In the genomic region with DNA sequence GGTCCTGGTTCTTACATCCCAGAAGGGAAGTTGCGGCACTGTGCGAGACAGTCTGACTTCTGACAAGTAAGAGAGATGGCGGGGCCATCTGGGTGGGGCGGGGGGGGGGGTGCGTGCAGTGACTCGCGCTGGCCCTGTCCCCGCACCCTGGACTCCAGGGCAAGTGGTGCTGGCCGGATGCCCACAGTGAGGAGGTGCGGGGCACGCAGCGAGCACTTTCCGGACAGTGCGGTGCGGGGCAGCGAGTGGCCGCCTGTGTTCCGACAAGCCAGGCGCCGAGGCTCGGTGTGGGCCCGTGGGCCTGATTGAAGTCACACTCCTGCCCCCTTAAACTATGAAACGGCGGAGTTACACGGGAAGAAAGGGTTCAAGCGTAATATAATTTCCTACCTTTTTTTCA, we compare ENCODE assay signal across 19 cellular contexts.
A peak's percentile ranks its signal among the peaks of the same experiment; 100 is the strongest.
DNase-seq lines count a peak whose midpoint lies in the region; ATAC-seq, FAIRE-seq and TF ChIP-seq lines count a peak whose summit lies in the region.
"Had no signal": no experiment of that assay in that cellular context is flagged by ENCODE, and none has a peak within 500 bp of the region (broad histone marks: within the 10 kb centered on the region; RNA-seq: fewer than 3 reads in every experiment).

No MANE protein-coding gene starts in this region.

- FAIRE-seq in kidney (lab: Jason Lieb, UNC), result no peak
- FAIRE-seq: A549, D721Med, G401.6, GM12891, H54 had no signal

- 93 to 96% (median 96%) methylated on average over 25 to 26 of the region's 26 CpGs for WGBS in spleen, 5 donors

- 0 out of 2 replicates have a peak overlapping the region, but pooled peaks have one; percentile 45 for H3K27ac ChIP-seq in GM23338 (ENCODE audit: low read depth)
- 0 out of 2 replicates have a peak overlapping the region, but pooled peaks have one; percentile 28 for H3K27ac ChIP-seq in HUES6 (ENCODE audit: low read depth, low read length)
- no peak overlapping the region for H3K27ac ChIP-seq in kidney (ENCODE audit: low read depth in 2 of 2, low read length in 2 of 2)
- H3K27ac ChIP-seq in spleen, result no peak overlapping the region
- H3K27ac ChIP-seq: A549, C4-2B had no signal

- no peak overlapping the region for H3K4me3 Mint-ChIP-seq in GM23338
- H3K4me3 Mint-ChIP-seq: CD8-positive, alpha-beta T cell; IgD-negative memory B cell had no signal

- no peaks in the 10 kb centered on the region for H3K9me2 ChIP-seq in GM23338 (ENCODE audit: insufficient read depth)

- peaks cover 7% of the 10 kb centered on the region for H3K79me2 ChIP-seq in GM23338 (replicated peaks; ENCODE audit: insufficient read depth)

- TF ChIP-seq CTCF in GM23338 (conservative IDR thresholded peaks at IDR 0.05; ENCODE audit: low read depth in 2 of 2) (no peak), kidney (IDR thresholded peaks at IDR 0.05; ENCODE audit: borderline replicate concordance, extremely low read depth, insufficient read depth) (no peak), spleen (IDR thresholded peaks at IDR 0.05 in 8 of 11, conservative IDR thresholded peaks at IDR 0.05 in 3 of 11) (no peak)

- intact Hi-C loops in kidney (cut with DNase I), result no loop called here
- intact Hi-C loops in spleen (cut with DNase I; ENCODE audit: low total_unique reads), result no loop called here

- no peak for DNase-seq in GM23338 (ENCODE audit: low spot score)
- DNase-seq in kidney, result peak; percentile 63
- DNase-seq in spleen, result peak; percentile 64
- DNase-seq in activated naive CD4-positive, alpha-beta T cell treated with Interleukin-2 at 50 U/mL for 16 hours, result no peak
- no peak for DNase-seq in NCI-H187 (lab: John Stamatoyannopoulos, UW)
- DNase-seq: BE2C; CD8-positive, alpha-beta T cell; COR-L47; DMS153; DMS79 treated with DMSO at 0.1 percent for 48 hours; EL had no signal

- H3K4me1 Mint-ChIP-seq in GM23338, result peaks cover 7% of the 10 kb centered on the region; the same call in 2 of the 3 replicates

- H3K4me2 ChIP-seq in GM23338, result no peak overlapping the region
- H3K4me2 ChIP-seq: A549 had no signal

- no peaks in the 10 kb centered on the region for H3K4me1 ChIP-seq in GM23338 (ENCODE audit: insufficient read depth)
- no peaks in the 10 kb centered on the region for H3K4me1 ChIP-seq in HUES6 (ENCODE audit: control insufficient read depth, insufficient read depth, low read length)
- no peaks in the 10 kb centered on the region for H3K4me1 ChIP-seq in kidney (ENCODE audit: control insufficient read depth in 1 of 2, insufficient read depth in 1 of 2, low read depth in 1 of 2, low read length in 2 of 2)
- no peaks in the 10 kb centered on the region for H3K4me1 ChIP-seq in spleen
- H3K4me1 ChIP-seq: A549, BE2C had no signal

- TF ChIP-seq POLR2A in spleen (IDR thresholded peaks at IDR 0.05), result no peak

- no peak overlapping the region for H3K27ac Mint-ChIP-seq in GM23338
- H3K27ac Mint-ChIP-seq: CD8-positive, alpha-beta T cell had no signal

- no peaks in the 10 kb centered on the region for H3F3A ChIP-seq in GM23338 (replicated peaks; ENCODE audit: low read depth)

- H3K9me3 ChIP-seq in HUES6 (ENCODE audit: control insufficient read depth, insufficient read depth, low read depth, low read length), result no peaks in the 10 kb centered on the region
- H3K9me3 ChIP-seq in kidney (ENCODE audit: control insufficient read depth in 1 of 2, low read length in 2 of 2), result no peaks in the 10 kb centered on the region
- H3K9me3 ChIP-seq in spleen, result no peaks in the 10 kb centered on the region
- H3K9me3 ChIP-seq: A549, BE2C had no signal

- 0 out of 3 replicates have a peak, but pooled peaks cover 3% of the 10 kb centered on the region for H3K36me3 Mint-ChIP-seq in GM23338 (ENCODE audit: low read depth)

- H3K9me3 Mint-ChIP-seq in GM23338, result no peaks in the 10 kb centered on the region; the same call in 2 of the 3 replicates
- H3K9me3 Mint-ChIP-seq: CD8-positive, alpha-beta T cell; IgD-negative memory B cell had no signal

- no peaks in the 10 kb centered on the region; the same call in 1 of the 2 replicates for H3K36me3 ChIP-seq in GM23338 (ENCODE audit: insufficient read depth)
- peaks cover 19% of the 10 kb centered on the region for H3K36me3 ChIP-seq in HUES6 (ENCODE audit: control insufficient read depth, insufficient read depth, low read length)
- peaks cover 4 to 10% of the 10 kb centered on the region in 2 donors for H3K36me3 ChIP-seq in kidney (ENCODE audit: control insufficient read depth in 1 of 2, insufficient read depth in 2 of 2, low read length in 2 of 2)
- H3K36me3 ChIP-seq in spleen, result peaks cover 0 to 75% (median 28%) of the 10 kb centered on the region in 6 donors

- no peaks in the 10 kb centered on the region for H4K20me1 ChIP-seq in GM23338 (replicated peaks; ENCODE audit: insufficient read depth)

- no peaks in the 10 kb centered on the region for H3K27me3 ChIP-seq in GM23338 (ENCODE audit: insufficient read depth)
- no peaks in the 10 kb centered on the region for H3K27me3 ChIP-seq in HUES6 (ENCODE audit: control insufficient read depth, insufficient read depth, low read length)
- H3K27me3 ChIP-seq in spleen (replicated peaks in 1 of 7), result no peaks in the 10 kb centered on the region
- H3K27me3 ChIP-seq: BE2C had no signal

- H3K9ac ChIP-seq in HUES6 (ENCODE audit: low read length) (no peak overlapping the region), kidney (ENCODE audit: low read length in 2 of 2) (no peak overlapping the region)

- no peak overlapping the region for H2AFZ ChIP-seq in GM23338

- no peak for ATAC-seq in GM23338
- ATAC-seq: A549; CD8-positive, alpha-beta T cell had no signal

- H3K27me3 Mint-ChIP-seq in GM23338 (ENCODE audit: insufficient read depth, low read depth, poor library complexity), result peaks cover 4% of the 10 kb centered on the region
- H3K27me3 Mint-ChIP-seq: IgD-negative memory B cell had no signal

- H3K4me3 ChIP-seq in GM23338 (no peak overlapping the region), HUES6 (ENCODE audit: low read depth, low read length) (no peak overlapping the region), kidney (ENCODE audit: low read length in 2 of 2) (no peak overlapping the region), spleen (no peak overlapping the region)
- H3K4me3 ChIP-seq: A549 had no signal

TF ChIP-seq in GM23338, 12 proteins besides CTCF, POLR2A, EP300 and RAD21 (continues in another document):
- no peak for TF ChIP-seq NANOG (IDR thresholded peaks at IDR 0.05; ENCODE audit: borderline replicate concordance)
- no peak for TF ChIP-seq CREB1 (CRISPR knock-in tag; IDR thresholded peaks at IDR 0.05; ENCODE audit: low read depth)
- no peak for TF ChIP-seq STAT1 (IDR thresholded peaks at IDR 0.05; ENCODE audit: unreplicated experiment)
- TF ChIP-seq ZNF114 (CRISPR knock-in tag; IDR thresholded peaks at IDR 0.05), result no peak
- TF ChIP-seq, protein P1, sequence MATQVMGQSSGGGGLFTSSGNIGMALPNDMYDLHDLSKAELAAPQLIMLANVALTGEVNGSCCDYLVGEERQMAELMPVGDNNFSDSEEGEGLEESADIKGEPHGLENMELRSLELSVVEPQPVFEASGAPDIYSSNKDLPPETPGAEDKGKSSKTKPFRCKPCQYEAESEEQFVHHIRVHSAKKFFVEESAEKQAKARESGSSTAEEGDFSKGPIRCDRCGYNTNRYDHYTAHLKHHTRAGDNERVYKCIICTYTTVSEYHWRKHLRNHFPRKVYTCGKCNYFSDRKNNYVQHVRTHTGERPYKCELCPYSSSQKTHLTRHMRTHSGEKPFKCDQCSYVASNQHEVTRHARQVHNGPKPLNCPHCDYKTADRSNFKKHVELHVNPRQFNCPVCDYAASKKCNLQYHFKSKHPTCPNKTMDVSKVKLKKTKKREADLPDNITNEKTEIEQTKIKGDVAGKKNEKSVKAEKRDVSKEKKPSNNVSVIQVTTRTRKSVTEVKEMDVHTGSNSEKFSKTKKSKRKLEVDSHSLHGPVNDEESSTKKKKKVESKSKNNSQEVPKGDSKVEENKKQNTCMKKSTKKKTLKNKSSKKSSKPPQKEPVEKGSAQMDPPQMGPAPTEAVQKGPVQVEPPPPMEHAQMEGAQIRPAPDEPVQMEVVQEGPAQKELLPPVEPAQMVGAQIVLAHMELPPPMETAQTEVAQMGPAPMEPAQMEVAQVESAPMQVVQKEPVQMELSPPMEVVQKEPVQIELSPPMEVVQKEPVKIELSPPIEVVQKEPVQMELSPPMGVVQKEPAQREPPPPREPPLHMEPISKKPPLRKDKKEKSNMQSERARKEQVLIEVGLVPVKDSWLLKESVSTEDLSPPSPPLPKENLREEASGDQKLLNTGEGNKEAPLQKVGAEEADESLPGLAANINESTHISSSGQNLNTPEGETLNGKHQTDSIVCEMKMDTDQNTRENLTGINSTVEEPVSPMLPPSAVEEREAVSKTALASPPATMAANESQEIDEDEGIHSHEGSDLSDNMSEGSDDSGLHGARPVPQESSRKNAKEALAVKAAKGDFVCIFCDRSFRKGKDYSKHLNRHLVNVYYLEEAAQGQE (IDR thresholded peaks at IDR 0.05; ENCODE audit: unreplicated experiment), result no peak
- TF ChIP-seq EZH2phosphoT487 (IDR thresholded peaks at IDR 0.05; ENCODE audit: unreplicated experiment), result no peak
- no peak for TF ChIP-seq EZH2 (IDR thresholded peaks at IDR 0.05; ENCODE audit: low read depth, unreplicated experiment)
- TF ChIP-seq, protein P2, sequence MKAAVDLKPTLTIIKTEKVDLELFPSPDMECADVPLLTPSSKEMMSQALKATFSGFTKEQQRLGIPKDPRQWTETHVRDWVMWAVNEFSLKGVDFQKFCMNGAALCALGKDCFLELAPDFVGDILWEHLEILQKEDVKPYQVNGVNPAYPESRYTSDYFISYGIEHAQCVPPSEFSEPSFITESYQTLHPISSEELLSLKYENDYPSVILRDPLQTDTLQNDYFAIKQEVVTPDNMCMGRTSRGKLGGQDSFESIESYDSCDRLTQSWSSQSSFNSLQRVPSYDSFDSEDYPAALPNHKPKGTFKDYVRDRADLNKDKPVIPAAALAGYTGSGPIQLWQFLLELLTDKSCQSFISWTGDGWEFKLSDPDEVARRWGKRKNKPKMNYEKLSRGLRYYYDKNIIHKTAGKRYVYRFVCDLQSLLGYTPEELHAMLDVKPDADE (IDR thresholded peaks at IDR 0.05), result no peak
- no peak for TF ChIP-seq POLR2AphosphoS5 (IDR thresholded peaks at IDR 0.05; ENCODE audit: low read depth)

Comparison
In these comparisons a context has a peak if more than half of its experiments do, and no peak if none do; other contexts are left out.
1. DNase-seq: peak in kidney (single experiment) and spleen (single experiment); none in GM23338 (single experiment), activated naive CD4-positive, alpha-beta T cell treated with Interleukin-2 at 50 U/mL for 16 hours (single experiment) and NCI-H187 (0 of 2).
2. H3K27ac ChIP-seq: peak in GM23338 (single experiment) and HUES6 (single experiment); none in kidney (0 of 2) and spleen (0 of 8).